1 cellular context compared by ENCODE assay signal in genomic region chr2:177618270-177619253, GRCh38.
TF ChIP-seq lines count a peak whose summit lies in the region.

No MANE protein-coding gene starts in this region.

TF ChIP-seq in HepG2, 621 proteins besides CTCF, POLR2A, EP300 and RAD21 (continued from another document and continues in another):
- TF ChIP-seq SIX4 (CRISPR knock-in tag; IDR thresholded peaks at IDR 0.05) (peak; percentile 21; the same call in 1 of the 2 replicates), ZNF563 (CRISPR knock-in tag; IDR thresholded peaks at IDR 0.05) (peak; percentile 52; the same call in 1 of the 2 replicates), IRF1 (CRISPR knock-in tag; IDR thresholded peaks at IDR 0.05; ENCODE audit: low read depth) (0 out of 2 replicates have a peak, but pooled peaks have one; percentile 29), ELF1 (CRISPR knock-in tag; IDR thresholded peaks at IDR 0.05) (peak; percentile 83), THAP8 (CRISPR knock-in tag; IDR thresholded peaks at IDR 0.05; ENCODE audit: borderline replicate concordance) (0 out of 2 replicates have a peak, but pooled peaks have one; percentile 68), ZNF607 (CRISPR knock-in tag; IDR thresholded peaks at IDR 0.05; ENCODE audit: borderline replicate concordance) (peak; percentile 88), BATF2 (CRISPR knock-in tag; IDR thresholded peaks at IDR 0.05) (peak; percentile 91), SAP130 (CRISPR knock-in tag; IDR thresholded peaks at IDR 0.05; ENCODE audit: low read depth) (peak; percentile 98), ZNF44 (CRISPR knock-in tag; IDR thresholded peaks at IDR 0.05) (peak; percentile 22; the same call in 1 of the 2 replicates), ZNF432 (CRISPR knock-in tag; IDR thresholded peaks at IDR 0.05; ENCODE audit: borderline replicate concordance) (no peak), ZC3H4 (CRISPR knock-in tag; IDR thresholded peaks at IDR 0.05; ENCODE audit: borderline replicate concordance) (no peak), ZNF792 (CRISPR knock-in tag; IDR thresholded peaks at IDR 0.05) (no peak), KDM5B (CRISPR knock-in tag; IDR thresholded peaks at IDR 0.05; ENCODE audit: borderline replicate concordance) (peak; percentile 98), TOE1 (CRISPR knock-in tag; IDR thresholded peaks at IDR 0.05) (peak; percentile 87; the same call in 1 of the 2 replicates), BCLAF1 (IDR thresholded peaks at IDR 0.05) (no peak), ZNF629 (CRISPR knock-in tag; conservative IDR thresholded peaks at IDR 0.05) (no peak), HMGXB4 (CRISPR knock-in tag; IDR thresholded peaks at IDR 0.05; ENCODE audit: borderline replicate concordance in 1 of 2, low read depth in 1 of 2) (peak; percentile 77 to 85), ZNF672 (CRISPR knock-in tag; IDR thresholded peaks at IDR 0.05) (no peak), POLR2G (IDR thresholded peaks at IDR 0.05; ENCODE audit: low read depth, low read length) (peak; percentile 89), NKX3-1 (CRISPR knock-in tag; IDR thresholded peaks at IDR 0.05) (peak; percentile 27; the same call in 1 of the 2 replicates), FOXO4 (CRISPR knock-in tag; conservative IDR thresholded peaks at IDR 0.05) (peak; percentile 99), CREBL2 (CRISPR knock-in tag; IDR thresholded peaks at IDR 0.05; ENCODE audit: borderline replicate concordance) (no peak), BHLHE40 (IDR thresholded peaks at IDR 0.05; ENCODE audit: low read length) (peak; percentile 64), ZNF576 (CRISPR knock-in tag; IDR thresholded peaks at IDR 0.05) (peak; percentile 71), RAD51 (IDR thresholded peaks at IDR 0.05; ENCODE audit: borderline replicate concordance) (no peak), NFATC3 (CRISPR knock-in tag; IDR thresholded peaks at IDR 0.05) (peak; percentile 79; the same call in 1 of the 2 replicates), SMARCC2 (IDR thresholded peaks at IDR 0.05) (no peak), ZNF557 (CRISPR knock-in tag; IDR thresholded peaks at IDR 0.05) (no peak), SNAI1 (CRISPR knock-in tag; IDR thresholded peaks at IDR 0.05; ENCODE audit: borderline replicate concordance) (peak; percentile 32; the same call in 1 of the 2 replicates), ZNF33B (CRISPR knock-in tag; IDR thresholded peaks at IDR 0.05) (0 out of 2 replicates have a peak, but pooled peaks have one; percentile 27), MAX (IDR thresholded peaks at IDR 0.05) (peak; percentile 83), ZNF414 (CRISPR knock-in tag; IDR thresholded peaks at IDR 0.05) (peak; percentile 50; the same call in 1 of the 2 replicates), TEF (CRISPR knock-in tag; IDR thresholded peaks at IDR 0.05) (no peak), BRD4 (CRISPR knock-in tag; IDR thresholded peaks at IDR 0.05) (0 out of 2 replicates have a peak, but pooled peaks have one; percentile 60), RFXAP (CRISPR knock-in tag; IDR thresholded peaks at IDR 0.05; ENCODE audit: borderline replicate concordance) (peak; percentile 83; the same call in 1 of the 2 replicates), KDM1A (CRISPR knock-in tag; IDR thresholded peaks at IDR 0.05) (no peak), ZNF225 (CRISPR knock-in tag; IDR thresholded peaks at IDR 0.05) (0 out of 2 replicates have a peak, but pooled peaks have one; percentile 53), ZSCAN5A (CRISPR knock-in tag; IDR thresholded peaks at IDR 0.05; ENCODE audit: borderline replicate concordance) (peak; percentile 58; the same call in 1 of the 2 replicates), NR2F6 (IDR thresholded peaks at IDR 0.05) (no peak), NR2F6 (CRISPR knock-in tag; IDR thresholded peaks at IDR 0.05) (no peak), CREB1 (IDR thresholded peaks at IDR 0.05) (peak; percentile 73), CREB1 (CRISPR knock-in tag; IDR thresholded peaks at IDR 0.05) (peak; percentile 93), ZNF775 (CRISPR knock-in tag; IDR thresholded peaks at IDR 0.05; ENCODE audit: borderline replicate concordance) (peak; percentile 29; the same call in 1 of the 2 replicates), ZNF564 (CRISPR knock-in tag; IDR thresholded peaks at IDR 0.05) (0 out of 2 replicates have a peak, but pooled peaks have one; percentile 55), ZNF704 (CRISPR knock-in tag; IDR thresholded peaks at IDR 0.05; ENCODE audit: borderline replicate concordance) (peak; percentile 69; the same call in 1 of the 2 replicates), ZBTB25 (CRISPR knock-in tag; IDR thresholded peaks at IDR 0.05) (0 out of 2 replicates have a peak, but pooled peaks have one; percentile 59), SYNCRIP (IDR thresholded peaks at IDR 0.05; ENCODE audit: insufficient read depth, low read depth, low read length) (no peak), ZUFSP (CRISPR knock-in tag; IDR thresholded peaks at IDR 0.05; ENCODE audit: borderline replicate concordance) (no peak)
